ENCODE assay signal across 19 cellular contexts in genomic region chr5:1870435-1871272, GRCh38. TPM values are rescaled to one million over a fixed set of nuclear protein-coding genes. Genes with fewer than 3 reads are reported as not detected.
"Had no signal": no experiment of that assay in that cellular context is flagged by ENCODE, and none has a peak within 500 bp of the region (broad histone marks: within the 10 kb centered on the region; RNA-seq: fewer than 3 reads in every experiment).

No MANE protein-coding gene starts in this region.

RNA-seq across cellular contexts. Expression of gene IRX4, which starts 12.1 kb away (rescaled TPM):
- total RNA-seq: activated B cell treated with CpG ODN at 0.5 μM for 24 hours; activated CD4-positive, alpha-beta memory T cell treated with anti-CD3 and anti-CD28 coated beads for 36 hours; activated CD4-positive, alpha-beta T cell treated with anti-CD3 and anti-CD28 coated beads, Interleukin-2, amount 10 ng/mL, durations not matched to agents 24 days and 14 days; activated CD8-positive, alpha-beta memory T cell treated with anti-CD3 and anti-CD28 coated beads for 36 hours; activated CD8-positive, alpha-beta T cell treated with anti-CD3 and anti-CD28 coated beads for 36 hours; activated naive CD4-positive, alpha-beta T cell treated with anti-CD3 and anti-CD28 coated beads for 36 hours; activated naive CD4-positive, alpha-beta T cell treated with anti-CD3 and anti-CD28 coated beads, Interleukin-2, amount 50 U/mL, for 72 hours; activated naive CD8-positive, alpha-beta T cell treated with anti-CD3 and anti-CD28 coated beads for 36 hours; activated T-cell treated with anti-CD3 and anti-CD28 coated beads, Interleukin-2, amount 50 U/mL, for 4 hours; activated T-cell treated with anti-CD3 and anti-CD28 coated beads, Interleukin-2, amount 50 U/mL, for 72 hours; activated T-helper 1 cell treated with anti-CD3 and anti-CD28 coated beads, Interleukin-12 subunit alpha, Interleukin-12 subunit beta, Interleukin-2, Interleukin-4 antibody, amounts not matched to agents 30 ng/mL and 10 ng/mL and 1 ng/mL, durations not matched to agents 14 hours and 24 hours and 36 hours; activated T-helper 17 cell treated with anti-CD3 and anti-CD28 coated beads, Interleukin-2, amount 50 U/mL, for 72 hours; adrenal gland; aorta; body of pancreas; T-cell; T-helper 1 cell treated with Interleukin-12 subunit alpha and Interleukin-12 subunit beta and Interleukin-4 antibody, amounts not matched to agents 30 ng/mL and 1 ng/mL, for 36 hours; T-helper 17 cell; T-helper 2 cell treated with Interferon-gamma antibody and Interleukin-4, amounts not matched to agents 100 ng/mL and 5 ng/mL, for 36 hours had no signal
- polyA plus RNA-seq: aorta had no signal
